6 cellular contexts compared by ENCODE assay signal in the genomic region with DNA sequence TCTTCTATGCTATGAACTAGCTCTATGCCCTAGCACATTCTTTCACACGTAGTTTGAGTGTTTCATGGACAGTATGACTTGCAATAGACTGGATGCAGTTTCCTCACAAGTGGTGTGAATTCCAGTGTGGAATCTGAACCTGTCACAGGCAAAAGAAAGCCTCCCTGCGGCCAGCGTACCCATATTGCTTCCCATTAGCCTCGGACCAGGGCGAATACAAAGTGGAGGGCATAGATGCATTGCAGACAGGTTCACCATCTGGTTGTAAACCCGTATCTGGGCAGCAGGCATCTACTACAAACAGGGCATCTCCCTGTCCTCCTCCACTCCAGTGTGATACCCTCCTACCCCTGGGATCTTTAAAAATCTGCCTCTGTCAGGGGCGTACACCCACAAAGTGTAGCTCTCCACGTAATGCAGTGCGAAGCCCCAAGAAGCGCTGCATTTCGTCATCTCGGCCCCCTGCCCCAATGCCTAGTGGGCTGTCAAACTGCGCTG. TPM values are rescaled to one million over a fixed set of nuclear protein-coding genes. Genes with fewer than 3 reads are reported as not detected.
DNase-seq lines count a peak whose midpoint lies in the region; ATAC-seq, FAIRE-seq and TF ChIP-seq lines count a peak whose summit lies in the region.

No MANE protein-coding gene starts in this region.

- no peak for DNase-seq in GM12892 (ENCODE audit: insufficient read length)
- DNase-seq in caudate nucleus (lab: John Stamatoyannopoulos, UW) = peak in 3 of 61 donors; percentile 40 to 53 (median 41)
- DNase-seq in pancreas = peak in 1 of 6 donors; percentile 26
- DNase-seq in erythroblast (lab: John Stamatoyannopoulos, UW) = no peak
- DNase-seq in GM13977 (ENCODE audit: low spot score) = no peak
- no peak for DNase-seq in NCI-H774 (lab: John Stamatoyannopoulos, UW)

- FAIRE-seq in GM12892 (lab: Jason Lieb, UNC) (peak; percentile 63), pancreas (lab: Jason Lieb, UNC) (no peak)

- in situ Hi-C loops in GM13977 (cut with MboI; ENCODE audit: low pct_unique_long_range_greater_than_20kb, low sequenced_read_pairs, unreplicated experiment) = no loop called here

- TF ChIP-seq POLR2A in GM12892 (IDR thresholded peaks at IDR 0.05; ENCODE audit: low read depth, low read length) = no peak
- no peak for TF ChIP-seq POLR2A in erythroblast (IDR thresholded peaks at IDR 0.05; ENCODE audit: low read length)

- H3K4me1 ChIP-seq in pancreas = peaks cover 0 to 10% (median 8%) of the 10 kb centered on the region in 3 donors

- intact Hi-C loops in pancreas (cut with DNase I) = no loop called here

- H3K27me3 ChIP-seq in pancreas = no peaks in the 10 kb centered on the region

- H3K4me3 ChIP-seq in pancreas = peak overlapping the region; percentile 22 to 55 (median 44)

- TF ChIP-seq CTCF in pancreas (IDR thresholded peaks at IDR 0.05) (no peak), GM13977 (IDR thresholded peaks at IDR 0.05; ENCODE audit: extremely low read depth, insufficient read depth, missing control alignments) (no peak)

- H3K9me3 ChIP-seq in pancreas = no peaks in the 10 kb centered on the region

- WGBS in pancreas, 2 donors = 6% methylated on average over 13 of the region's 13 CpGs

- peak overlapping the region; percentile 100 for H3K27ac ChIP-seq in caudate nucleus (ENCODE audit: low read depth, low read length)
- peak overlapping the region; percentile 100 for H3K27ac ChIP-seq in pancreas

- ATAC-seq in pancreas = no peak

- H3K36me3 ChIP-seq in pancreas = peaks cover 0 to 6% (median 0%) of the 10 kb centered on the region in 3 donors

RNA-seq across cellular contexts. Expression of gene CIC, which starts 1.4 kb away (rescaled TPM):
- polyA plus RNA-seq in GM12892 (2012; ENCODE audit: missing spikeins) = 6.1 TPM
- total RNA-seq in pancreas = 10 to 100 TPM; 27.7 to 37.6 (median 32.0) TPM
- polyA plus RNA-seq in pancreas = 10 to 100 TPM; 47.1 to 65.0 TPM

RNA-seq across cellular contexts. Expression of gene ERF, which starts 12.8 kb away (rescaled TPM):
- polyA plus RNA-seq in GM12892 (2012; ENCODE audit: missing spikeins) = 10.6 TPM
- 10 to 100 TPM; 20.5 to 29.2 (median 22.2) TPM for total RNA-seq in pancreas
- 10 to 100 TPM; 36.6 to 48.5 TPM for polyA plus RNA-seq in pancreas

RNA-seq across cellular contexts. Expression of gene GSK3A, which starts 25.3 kb away (rescaled TPM):
- 21.9 TPM for polyA plus RNA-seq in GM12892 (2012; ENCODE audit: missing spikeins)
- total RNA-seq in pancreas = 10 to 100 TPM in 5 of 6 donors, 1 to 10 TPM in 1; 9.9 to 19.4 (median 14.5) TPM
- polyA plus RNA-seq in pancreas = 10 to 100 TPM; 25.7 to 27.6 TPM

RNA-seq across cellular contexts. Expression of gene PRR19, which starts 34.2 kb away (rescaled TPM):
- polyA plus RNA-seq in GM12892 (2012; ENCODE audit: missing spikeins) = not detected
- under 1 TPM; 0.12 to 0.69 (median 0.34) TPM for total RNA-seq in pancreas
- polyA plus RNA-seq in pancreas = under 1 TPM; 0.34 to 0.99 TPM

RNA-seq across cellular contexts. Expression of gene PAFAH1B3, which starts 34.7 kb away (rescaled TPM):
- 26.5 TPM for polyA plus RNA-seq in GM12892 (2012; ENCODE audit: missing spikeins)
- 10 to 100 TPM in 4 of 6 donors, 1 to 10 TPM in 2; 6.2 to 19.8 (median 10.2) TPM for total RNA-seq in pancreas
- polyA plus RNA-seq in pancreas = 10 to 100 TPM; 18.2 to 24.3 TPM
